ENCODE assay signal across 17 cellular contexts in the genomic region with DNA sequence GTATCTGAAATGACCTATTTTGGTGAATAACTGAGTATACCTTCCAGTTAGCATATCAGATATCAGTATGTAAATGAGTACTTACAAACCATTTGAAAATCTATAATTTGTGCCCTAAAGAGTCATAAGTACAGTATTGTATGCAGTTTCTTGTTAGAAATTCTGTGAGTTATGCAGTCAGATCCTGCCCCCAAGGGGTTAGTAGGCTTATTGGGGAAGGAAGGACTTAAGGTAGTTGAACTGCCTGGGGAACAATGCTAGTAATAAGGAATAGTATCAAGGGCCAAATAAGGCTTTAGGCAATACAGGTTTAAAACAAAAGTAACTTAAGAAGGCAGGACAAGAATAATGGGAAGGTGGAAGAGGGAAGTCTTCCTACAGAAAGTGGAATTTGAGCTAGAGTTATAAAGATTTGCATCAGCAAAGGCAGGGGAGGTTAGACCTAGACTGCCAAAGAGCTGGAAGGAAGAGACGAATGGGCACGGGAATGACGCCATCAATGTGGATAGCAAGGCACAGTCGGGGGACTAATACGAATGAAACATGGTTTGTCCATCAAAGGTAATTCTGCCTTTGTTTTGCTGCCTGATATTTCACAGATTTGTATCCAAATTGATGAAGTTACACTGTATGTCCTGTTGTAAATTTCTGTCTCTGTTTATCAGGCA.
DNase-seq lines count a peak whose midpoint lies in the region; ATAC-seq, FAIRE-seq and TF ChIP-seq lines count a peak whose summit lies in the region.
"Had no signal": no experiment of that assay in that cellular context is flagged by ENCODE, and none has a peak within 500 bp of the region (broad histone marks: within the 10 kb centered on the region; RNA-seq: fewer than 3 reads in every experiment).

No MANE protein-coding gene starts in this region.

- ATAC-seq in HG02938 (IDR thresholded peaks at IDR 0.05; ENCODE audit: unreplicated experiment) = no peak
- ATAC-seq: activated CD4-positive, alpha-beta T cell treated with anti-CD3 and anti-CD28 coated beads for 36 hours; mucosa of descending colon had no signal

- no peak overlapping the region for H3K4me3 ChIP-seq in kidney (ENCODE audit: low read length in 2 of 2)
- H3K4me3 ChIP-seq in adrenal gland = no peak overlapping the region
- H3K4me3 ChIP-seq: mucosa of descending colon had no signal

- H3K27ac Mint-ChIP-seq in HFFc6 (peak overlapping the region; percentile 19; the same call in 1 of the 2 replicates), brain (peak overlapping the region in 4 of 5 experiments; percentile 42 to 91 (median 70))
- H3K27ac Mint-ChIP-seq: activated CD4-positive, alpha-beta T cell treated with anti-CD3 and anti-CD28 coated beads for 36 hours; B cell had no signal

- no peak overlapping the region for H3K9ac ChIP-seq in kidney (ENCODE audit: low read length in 2 of 2)
- H3K9ac ChIP-seq: KMS-11 had no signal

- no peak for TF ChIP-seq POLR2A in adrenal gland (IDR thresholded peaks at IDR 0.05)

- H3K27ac ChIP-seq in kidney (ENCODE audit: low read depth in 2 of 2, low read length in 2 of 2) (no peak overlapping the region), adrenal gland (no peak overlapping the region)
- H3K27ac ChIP-seq: KMS-11 had no signal

- peaks cover 25% of the 10 kb centered on the region for H3K36me3 Mint-ChIP-seq in HFFc6 (ENCODE audit: low read depth)
- H3K36me3 Mint-ChIP-seq in brain = no peaks in the 10 kb centered on the region

- intact Hi-C loops in kidney (cut with DNase I) (no loop called here), adrenal gland (cut with DNase I) (no loop called here)

- H3K4me1 ChIP-seq in kidney (ENCODE audit: control insufficient read depth in 1 of 2, insufficient read depth in 1 of 2, low read depth in 1 of 2, low read length in 2 of 2) (no peaks in the 10 kb centered on the region), adrenal gland (replicated peaks in 1 of 2) (no peaks in the 10 kb centered on the region)

- H3K9me3 ChIP-seq in kidney (ENCODE audit: control insufficient read depth in 1 of 2, low read length in 2 of 2) (peaks cover 2 to 16% of the 10 kb centered on the region in 2 donors), adrenal gland (replicated peaks in 1 of 3) (peaks cover 0 to 7% (median 0%) of the 10 kb centered on the region in 3 donors)

- H3K4me1 Mint-ChIP-seq in HFFc6 (ENCODE audit: low read depth) = peaks cover 68% of the 10 kb centered on the region
- H3K4me1 Mint-ChIP-seq in brain = peaks cover 32% of the 10 kb centered on the region
- H3K4me1 Mint-ChIP-seq: activated CD4-positive, alpha-beta T cell treated with anti-CD3 and anti-CD28 coated beads for 36 hours; B cell had no signal

- no peak overlapping the region for H3K4me3 Mint-ChIP-seq in HFFc6
- H3K4me3 Mint-ChIP-seq in brain = peak overlapping the region in 1 of 5 experiments; percentile 26
- H3K4me3 Mint-ChIP-seq: activated CD4-positive, alpha-beta T cell treated with anti-CD3 and anti-CD28 coated beads for 36 hours; B cell had no signal

- no peaks in the 10 kb centered on the region for H3K36me3 ChIP-seq in kidney (ENCODE audit: control insufficient read depth in 1 of 2, insufficient read depth in 2 of 2, low read length in 2 of 2)
- H3K36me3 ChIP-seq in adrenal gland (replicated peaks in 1 of 2) = no peaks in the 10 kb centered on the region

- WGBS in adrenal gland, 4 donors = 33 to 59% (median 48%) methylated on average over 5 of the region's 5 CpGs

- H3K27me3 Mint-ChIP-seq in HFFc6 (ENCODE audit: insufficient read depth) (no peaks in the 10 kb centered on the region), brain (peaks cover 4% of the 10 kb centered on the region)
- H3K27me3 Mint-ChIP-seq: B cell had no signal

- DNase-seq in AG20443 (ENCODE audit: low spot score) = peak; percentile 7
- DNase-seq in HFFc6 = no peak
- peak; percentile 10 for DNase-seq in kidney tubule cell (ENCODE audit: low spot score)
- DNase-seq in anterior cingulate cortex (lab: John Stamatoyannopoulos, UW) = no peak
- DNase-seq in kidney = no peak
- DNase-seq in adrenal gland = no peak
- DNase-seq: activated CD4-positive, alpha-beta T cell treated with anti-CD3 and anti-CD28 coated beads for 36 hours; activated gamma-delta T cell treated with Interleukin-2 at 50 U/mL for 16 hours; aorta; hippocampal formation; mucosa of descending colon; stimulated activated CD4-positive, alpha-beta T cell treated with anti-CD3 and anti-CD28 coated beads, Interleukin-4, amount 100 ng/mL, for 24 hours; stimulated activated CD8-positive, alpha-beta memory T cell treated with anti-CD3 and anti-CD28 coated beads, Interleukin-4, amount 100 ng/mL, for 48 hours had no signal

- peaks cover 25% of the 10 kb centered on the region for H3K9me3 Mint-ChIP-seq in HFFc6
- peaks cover 15 to 35% (median 20%) of the 10 kb centered on the region in 5 experiments for H3K9me3 Mint-ChIP-seq in brain

- FAIRE-seq in kidney (lab: Jason Lieb, UNC) = no peak

- TF ChIP-seq CTCF in HFFc6 (IDR thresholded peaks at IDR 0.05) (peak; percentile 35; the same call in 1 of the 2 replicates), brain (conservative IDR thresholded peaks at IDR 0.05) (no peak), kidney (IDR thresholded peaks at IDR 0.05; ENCODE audit: borderline replicate concordance, extremely low read depth, insufficient read depth) (no peak), adrenal gland (IDR thresholded peaks at IDR 0.05) (no peak)

- H3K27me3 ChIP-seq in adrenal gland = no peaks in the 10 kb centered on the region

Comparison
In these comparisons a context has a peak if more than half of its experiments do, and no peak if none do; other contexts are left out.
1. DNase-seq: peak in AG20443 (single experiment) and kidney tubule cell (single experiment); none in HFFc6 (single experiment), anterior cingulate cortex (0 of 58), kidney (single experiment) and adrenal gland (0 of 7).